Comparison of ENCODE assay signal across 2 cellular contexts in the genomic region with DNA sequence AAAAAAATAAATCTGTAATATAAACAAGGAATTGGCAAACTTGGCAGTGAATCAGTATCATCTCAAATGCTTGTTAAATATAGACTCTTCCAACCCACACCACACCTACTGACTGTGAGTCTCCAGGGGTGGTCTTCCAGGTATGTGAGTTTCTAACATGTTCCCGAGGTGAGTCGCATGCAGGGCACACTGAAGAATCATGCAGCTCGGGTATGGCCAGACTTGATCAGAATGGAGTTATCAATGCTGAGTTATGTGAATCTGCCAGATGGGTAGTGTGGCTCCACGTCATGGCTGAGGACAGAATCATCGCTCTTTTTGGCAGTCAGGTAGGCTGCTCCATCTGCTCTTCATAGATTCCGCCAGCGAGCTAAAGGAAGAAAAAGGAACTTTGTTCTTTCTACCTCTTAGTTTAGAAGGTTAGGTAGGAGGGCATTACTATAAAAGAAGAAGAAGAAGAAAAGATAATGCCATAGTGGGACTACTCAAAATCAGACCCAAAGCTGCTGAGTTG.
TF ChIP-seq lines count a peak whose summit lies in the region.

No MANE protein-coding gene starts in this region.

TF ChIP-seq in A549, 52 proteins besides CTCF, POLR2A, EP300 and RAD21 (continued from another document):
- TF ChIP-seq EHF (CRISPR knock-in tag; IDR thresholded peaks at IDR 0.05), result no peak
- no peak for TF ChIP-seq NPAS2 (CRISPR knock-in tag; IDR thresholded peaks at IDR 0.05; ENCODE audit: borderline replicate concordance)
- no peak for TF ChIP-seq ESRRA (IDR thresholded peaks at IDR 0.05; ENCODE audit: borderline replicate concordance, low read length)
- TF ChIP-seq MAFK (IDR thresholded peaks at IDR 0.05; ENCODE audit: partially characterized antibody), result no peak
- no peak for TF ChIP-seq POLR2AphosphoS2 (conservative IDR thresholded peaks at IDR 0.05; ENCODE audit: low read length)

TF ChIP-seq in K562, 482 proteins besides CTCF, POLR2A, EP300 and RAD21 (continued from another document):
- no peak for TF ChIP-seq ZBTB43 (CRISPR knock-in tag; IDR thresholded peaks at IDR 0.05)
- no peak for TF ChIP-seq PRPF4 (IDR thresholded peaks at IDR 0.05; ENCODE audit: insufficient read depth, low read depth, low read length, poor library complexity, severe bottlenecking)
- no peak for TF ChIP-seq ZNF740 (CRISPR knock-in tag; IDR thresholded peaks at IDR 0.05)
- TF ChIP-seq ZNF740 (tag; IDR thresholded peaks at IDR 0.05), result no peak
- no peak for TF ChIP-seq CXXC5 (CRISPR knock-in tag; IDR thresholded peaks at IDR 0.05)
- no peak for TF ChIP-seq RBM39 (optimal IDR thresholded peaks at IDR 0.05; ENCODE audit: low read depth, low read length)
- no peak for TF ChIP-seq ZBED1 (IDR thresholded peaks at IDR 0.05)
- no peak for TF ChIP-seq ETV6 (IDR thresholded peaks at IDR 0.05; ENCODE audit: borderline replicate concordance in 1 of 2, low read depth in 2 of 2, low read length in 1 of 2)
- no peak for TF ChIP-seq ETV6 (CRISPR knock-in tag; IDR thresholded peaks at IDR 0.05; ENCODE audit: borderline replicate concordance)
- TF ChIP-seq CBX2 (IDR thresholded peaks at IDR 0.05; ENCODE audit: insufficient read depth, low read length, poor library complexity, severe bottlenecking), result no peak
